In genomic region chr2:112692496-112692911, GRCh38 we compare ENCODE assay signal across 8 cellular contexts. TPM values are rescaled to one million over a fixed set of nuclear protein-coding genes. Genes with fewer than 3 reads are reported as not detected.
DNase-seq lines count a peak whose midpoint lies in the region; ATAC-seq and TF ChIP-seq lines count a peak whose summit lies in the region.

No MANE protein-coding gene starts in this region.

- peak overlapping the region; percentile 2 for H3K4me3 Mint-ChIP-seq in activated CD4-positive, alpha-beta T cell treated with anti-CD3 and anti-CD28 coated beads, Interleukin-2, amount 10 ng/mL, durations not matched to agents 7 days and 5 days

- H3K27ac ChIP-seq in epithelial cell of prostate, result peak overlapping the region; percentile 92

- CTCF ChIA-PET in activated CD4-positive, alpha-beta T cell treated with anti-CD3 and anti-CD28 coated beads, Interleukin-2, amount 10 ng/mL, durations not matched to agents 7 days and 5 days (lab: Charles Lee), result interaction anchor here (0.9 to 3.4 kb wide), 14 partner anchors 9 to 92 kb away, joined by 3 to 27 read pairs (median 6); no protein-coding TSS in a partner anchor

- no peaks in the 10 kb centered on the region for H3K36me3 Mint-ChIP-seq in activated CD4-positive, alpha-beta T cell treated with anti-CD3 and anti-CD28 coated beads, Interleukin-2, amount 10 ng/mL, durations not matched to agents 7 days and 5 days (ENCODE audit: low read depth)

- H3K9me3 Mint-ChIP-seq in activated CD4-positive, alpha-beta T cell treated with anti-CD3 and anti-CD28 coated beads, Interleukin-2, amount 10 ng/mL, durations not matched to agents 7 days and 5 days, result no peaks in the 10 kb centered on the region

- TF ChIP-seq CTCF in omental fat pad (IDR thresholded peaks at IDR 0.05), result no peak

- no peaks in the 10 kb centered on the region for H3K27me3 Mint-ChIP-seq in activated CD4-positive, alpha-beta T cell treated with anti-CD3 and anti-CD28 coated beads, Interleukin-2, amount 10 ng/mL, durations not matched to agents 7 days and 5 days

- POLR2A ChIA-PET in activated CD4-positive, alpha-beta T cell treated with anti-CD3 and anti-CD28 coated beads, Interleukin-2, amount 10 ng/mL, durations not matched to agents 7 days and 5 days (lab: Charles Lee), result interaction anchor here (0.7 to 1.0 kb wide), 2 partner anchors 14 to 45 kb away, joined by 3 to 4 read pairs; no protein-coding TSS in a partner anchor

- ATAC-seq in HG02970 (IDR thresholded peaks at IDR 0.05; ENCODE audit: low FRiP score, unreplicated experiment) (peak; percentile 66), omental fat pad (ENCODE audit: low FRiP score) (peak; percentile 90)

- peak overlapping the region; percentile 88 for H3K27ac Mint-ChIP-seq in activated CD4-positive, alpha-beta T cell treated with anti-CD3 and anti-CD28 coated beads, Interleukin-2, amount 10 ng/mL, durations not matched to agents 7 days and 5 days

- peaks cover 34% of the 10 kb centered on the region for H3K4me1 Mint-ChIP-seq in activated CD4-positive, alpha-beta T cell treated with anti-CD3 and anti-CD28 coated beads, Interleukin-2, amount 10 ng/mL, durations not matched to agents 7 days and 5 days

- peak; percentile 52 for DNase-seq in stimulated activated naive CD4-positive, alpha-beta T cell treated with Interleukin-2 at 50 U/mL for 16 hours (lab: John Stamatoyannopoulos, UW)
- DNase-seq in stimulated activated naive CD4-positive, alpha-beta T cell (lab: John Stamatoyannopoulos, UW), result no peak
- DNase-seq in NCI-H2171 (lab: John Stamatoyannopoulos, UW) (peak; percentile 76), epithelial cell of prostate (ENCODE audit: low read depth, low spot score) (peak; percentile 99), omental fat pad (ENCODE audit: low spot score) (no peak), globus pallidus (ENCODE audit: low spot score) (no peak)
- DNase-seq in activated CD4-positive, alpha-beta T cell treated with anti-CD3 and anti-CD28 coated beads, Interleukin-2, amount 10 ng/mL, durations not matched to agents 7 days and 5 days, result peak; percentile 76

RNA-seq across cellular contexts. Expression of gene NT5DC4, which starts 28.3 kb away (rescaled TPM):
- not detected for total RNA-seq in activated CD4-positive, alpha-beta T cell treated with anti-CD3 and anti-CD28 coated beads, Interleukin-2, amount 10 ng/mL, durations not matched to agents 7 days and 5 days
- total RNA-seq in omental fat pad, result under 1 TPM in 1 of 4 donors, not detected in 3; 0.56 TPM

RNA-seq across cellular contexts. Expression of gene SLC20A1, which starts 46.8 kb away (rescaled TPM):
- total RNA-seq in activated CD4-positive, alpha-beta T cell treated with anti-CD3 and anti-CD28 coated beads, Interleukin-2, amount 10 ng/mL, durations not matched to agents 7 days and 5 days, result 100 to 1,000 TPM; 165 to 167 TPM
- 100 to 1,000 TPM in 2 of 4 donors, 10 to 100 TPM in 2; 33.1 to 299 (median 88.2) TPM for total RNA-seq in omental fat pad

Comparison
In these comparisons a context has a peak if more than half of its experiments do, and no peak if none do; other contexts are left out.
1. DNase-seq: peak in stimulated activated naive CD4-positive, alpha-beta T cell treated with Interleukin-2 at 50 U/mL for 16 hours (single experiment), NCI-H2171 (single experiment), activated CD4-positive, alpha-beta T cell treated with anti-CD3 and anti-CD28 coated beads, Interleukin-2, amount 10 ng/mL, durations not matched to agents 7 days and 5 days (single experiment) and epithelial cell of prostate (single experiment); none in stimulated activated naive CD4-positive, alpha-beta T cell (0 of 6), omental fat pad (single experiment) and globus pallidus (single experiment).